In genomic region chr13:97468331-97468730, GRCh38 we compare ENCODE assay signal across 19 cellular contexts. TPM values are rescaled to one million over a fixed set of nuclear protein-coding genes. Genes with fewer than 3 reads are reported as not detected.
DNase-seq lines count a peak whose midpoint lies in the region; ATAC-seq and TF ChIP-seq lines count a peak whose summit lies in the region.
"Had no signal": no experiment of that assay in that cellular context is flagged by ENCODE, and none has a peak within 500 bp of the region (broad histone marks: within the 10 kb centered on the region; RNA-seq: fewer than 3 reads in every experiment).

No MANE protein-coding gene starts in this region.

- intact Hi-C loops in MCF 10A (cut with micrococcal nuclease) (no loop called here), breast epithelium (cut with DNase I; ENCODE audit: low total_unique reads) (no loop called here)

- peaks cover 7% of the 10 kb centered on the region for H3K36me3 Mint-ChIP-seq in MCF 10A (ENCODE audit: insufficient read depth, unreplicated experiment)
- no peaks in the 10 kb centered on the region for H3K36me3 Mint-ChIP-seq in natural killer cell treated with Interleukin-12 subunit alpha and Interleukin-12 subunit beta and Interleukin-15 and Interleukin-18, amount 100 ng/mL, for 72 hours
- peaks cover 17% of the 10 kb centered on the region for H3K36me3 Mint-ChIP-seq in activated T-cell treated with anti-CD3 and anti-CD28 coated beads, Interleukin-2, amount 50 U/mL, for 24 hours (ENCODE audit: low read depth)

- TF ChIP-seq POLR2A in breast epithelium (IDR thresholded peaks at IDR 0.05), result no peak

- POLR2A ChIA-PET in MCF 10A (lab: Yijun Ruan, JAX), result interaction anchor here (0.9 kb wide), 1 partner anchor 36 kb away, joined by 4 read pairs; no protein-coding TSS in a partner anchor

- no peaks in the 10 kb centered on the region for H3K9me3 Mint-ChIP-seq in MCF 10A (ENCODE audit: unreplicated experiment)
- no peaks in the 10 kb centered on the region for H3K9me3 Mint-ChIP-seq in natural killer cell treated with Interleukin-12 subunit alpha and Interleukin-12 subunit beta and Interleukin-15 and Interleukin-18, amount 100 ng/mL, for 72 hours
- no peaks in the 10 kb centered on the region for H3K9me3 Mint-ChIP-seq in activated T-cell treated with anti-CD3 and anti-CD28 coated beads, Interleukin-2, amount 50 U/mL, for 24 hours
- H3K9me3 Mint-ChIP-seq: activated naive CD8-positive, alpha-beta T cell treated with anti-CD3 and anti-CD28 coated beads for 36 hours; activated T-helper 17 cell treated with anti-CD3 and anti-CD28 coated beads, Interleukin-2, amount 50 U/mL, for 72 hours; neural progenitor cell had no signal

- H3K4me3 Mint-ChIP-seq in MCF 10A (ENCODE audit: unreplicated experiment), result no peak overlapping the region
- no peak overlapping the region for H3K4me3 Mint-ChIP-seq in natural killer cell treated with Interleukin-12 subunit alpha and Interleukin-12 subunit beta and Interleukin-15 and Interleukin-18, amount 100 ng/mL, for 72 hours
- H3K4me3 Mint-ChIP-seq in activated T-cell treated with anti-CD3 and anti-CD28 coated beads, Interleukin-2, amount 50 U/mL, for 24 hours, result no peak overlapping the region
- H3K4me3 Mint-ChIP-seq: activated naive CD8-positive, alpha-beta T cell treated with anti-CD3 and anti-CD28 coated beads for 36 hours; activated T-helper 17 cell treated with anti-CD3 and anti-CD28 coated beads, Interleukin-2, amount 50 U/mL, for 72 hours; neural progenitor cell had no signal

- no TSS peak for BruUV-seq in MCF 10A (replicated peaks; lab: Mats Ljungman, UMichigan)

- no peak for ATAC-seq in natural killer cell treated with Interleukin-12 subunit alpha and Interleukin-12 subunit beta and Interleukin-15 and Interleukin-18, amount 100 ng/mL, for 72 hours
- no peak for ATAC-seq in HG03439 (IDR thresholded peaks at IDR 0.05; ENCODE audit: unreplicated experiment)
- ATAC-seq: activated T-helper 17 cell treated with anti-CD3 and anti-CD28 coated beads, Interleukin-2, amount 50 U/mL, for 72 hours; heart left ventricle; psoas muscle had no signal

- no peaks in the 10 kb centered on the region for H3K4me1 Mint-ChIP-seq in MCF 10A (ENCODE audit: insufficient read depth, unreplicated experiment)
- no peaks in the 10 kb centered on the region for H3K4me1 Mint-ChIP-seq in natural killer cell treated with Interleukin-12 subunit alpha and Interleukin-12 subunit beta and Interleukin-15 and Interleukin-18, amount 100 ng/mL, for 72 hours (ENCODE audit: low read depth in 2 of 2)
- H3K4me1 Mint-ChIP-seq in activated T-cell treated with anti-CD3 and anti-CD28 coated beads, Interleukin-2, amount 50 U/mL, for 24 hours (ENCODE audit: low read depth), result no peaks in the 10 kb centered on the region
- H3K4me1 Mint-ChIP-seq: activated T-helper 17 cell treated with anti-CD3 and anti-CD28 coated beads, Interleukin-2, amount 50 U/mL, for 72 hours; neural progenitor cell had no signal

- CTCF ChIA-PET in MCF 10A (lab: Yijun Ruan, JAX), result interaction anchor here (1.2 to 1.3 kb wide), 2 partner anchors 15 to 35 kb away, joined by 4 read pairs; partner anchors contain the start of gene RAP2A

- DNase-seq in MCF 10A (ENCODE audit: unreplicated experiment) (peak; percentile 42), breast epithelium (ENCODE audit: low spot score in 2 of 2) (no peak), cardiac fibroblast (ENCODE audit: low read depth in 2 of 2) (peak; percentile 65 to 91), globus pallidus (ENCODE audit: low spot score) (peak; percentile 73), superior temporal gyrus (ENCODE audit: extremely low spot score) (peak; percentile 79)
- DNase-seq in natural killer cell treated with Interleukin-12 subunit alpha and Interleukin-12 subunit beta and Interleukin-15 and Interleukin-18, amount 100 ng/mL, for 72 hours (ENCODE audit: low spot score), result no peak
- DNase-seq in activated T-cell treated with anti-CD3 and anti-CD28 coated beads, Interleukin-2, amount 50 U/mL, for 24 hours, result no peak
- DNase-seq: activated CD4-positive, alpha-beta T cell treated with anti-CD3 and anti-CD28 coated beads for 48 hours; activated naive CD8-positive, alpha-beta T cell treated with anti-CD3 and anti-CD28 coated beads for 36 hours; heart left ventricle; left ventricle myocardium inferior; NCI-H1436 treated with DMSO at 0.1 percent for 48 hours; psoas muscle; SHP77 treated with DMSO at 0.1 percent for 48 hours had no signal

- no peaks in the 10 kb centered on the region for H3K4me1 ChIP-seq in breast epithelium
- H3K4me1 ChIP-seq: neural progenitor cell, psoas muscle had no signal

- no peak overlapping the region for H3K4me3 ChIP-seq in breast epithelium
- no peak overlapping the region for H3K4me3 ChIP-seq in cardiac fibroblast (replicated peaks in 1 of 2; ENCODE audit: low read depth in 2 of 2, low read length in 2 of 2)
- H3K4me3 ChIP-seq: cardiac muscle cell, heart left ventricle, left ventricle myocardium inferior, neural progenitor cell, psoas muscle had no signal

- H3K27me3 ChIP-seq in breast epithelium, result no peaks in the 10 kb centered on the region
- H3K27me3 ChIP-seq: cardiac muscle cell, heart left ventricle, neural progenitor cell had no signal

- no peak for TF ChIP-seq CTCF in MCF 10A (IDR thresholded peaks at IDR 0.05; ENCODE audit: unreplicated experiment)
- TF ChIP-seq CTCF in breast epithelium (IDR thresholded peaks at IDR 0.05), result no peak
- no peak for TF ChIP-seq CTCF in cardiac fibroblast (IDR thresholded peaks at IDR 0.05; ENCODE audit: low read depth, low read length)

- H3K27ac Mint-ChIP-seq in MCF 10A (ENCODE audit: low read depth, unreplicated experiment), result no peak overlapping the region
- H3K27ac Mint-ChIP-seq in natural killer cell treated with Interleukin-12 subunit alpha and Interleukin-12 subunit beta and Interleukin-15 and Interleukin-18, amount 100 ng/mL, for 72 hours, result no peak overlapping the region
- no peak overlapping the region for H3K27ac Mint-ChIP-seq in activated T-cell treated with anti-CD3 and anti-CD28 coated beads, Interleukin-2, amount 50 U/mL, for 24 hours
- H3K27ac Mint-ChIP-seq: activated naive CD8-positive, alpha-beta T cell treated with anti-CD3 and anti-CD28 coated beads for 36 hours; activated T-helper 17 cell treated with anti-CD3 and anti-CD28 coated beads, Interleukin-2, amount 50 U/mL, for 72 hours; neural progenitor cell had no signal

- no peaks in the 10 kb centered on the region for H3K36me3 ChIP-seq in breast epithelium

- no peaks in the 10 kb centered on the region for H3K27me3 Mint-ChIP-seq in MCF 10A (ENCODE audit: insufficient read depth, unreplicated experiment)
- no peaks in the 10 kb centered on the region for H3K27me3 Mint-ChIP-seq in natural killer cell treated with Interleukin-12 subunit alpha and Interleukin-12 subunit beta and Interleukin-15 and Interleukin-18, amount 100 ng/mL, for 72 hours
- no peaks in the 10 kb centered on the region for H3K27me3 Mint-ChIP-seq in activated T-cell treated with anti-CD3 and anti-CD28 coated beads, Interleukin-2, amount 50 U/mL, for 24 hours
- H3K27me3 Mint-ChIP-seq: activated naive CD8-positive, alpha-beta T cell treated with anti-CD3 and anti-CD28 coated beads for 36 hours; activated T-helper 17 cell treated with anti-CD3 and anti-CD28 coated beads, Interleukin-2, amount 50 U/mL, for 72 hours had no signal

- H3K9me3 ChIP-seq in breast epithelium, result no peaks in the 10 kb centered on the region
- H3K9me3 ChIP-seq: heart left ventricle, left ventricle myocardium inferior, psoas muscle had no signal

- H3K27ac ChIP-seq in breast epithelium, result no peak overlapping the region
- H3K27ac ChIP-seq: C4-2B, cardiac muscle cell, heart left ventricle, left ventricle myocardium inferior, neural progenitor cell, psoas muscle had no signal

RNA-seq across cellular contexts. Expression of gene RAP2A, which starts 34.4 kb away (rescaled TPM):
- 33.4 and 34.3 TPM in 2 replicates for total RNA-seq in MCF 10A (2022)
- total RNA-seq in breast epithelium, result 10 to 100 TPM; 19.0 to 32.8 (median 20.0) TPM
- 10 to 100 TPM; 22.1 to 34.6 TPM for total RNA-seq in natural killer cell treated with Interleukin-12 subunit alpha and Interleukin-12 subunit beta and Interleukin-15 and Interleukin-18, amount 100 ng/mL, for 72 hours

Comparison
In these comparisons a context has a peak if more than half of its experiments do, and no peak if none do; other contexts are left out.
1. DNase-seq: peak in MCF 10A (single experiment), cardiac fibroblast (2 of 2), globus pallidus (single experiment) and superior temporal gyrus (single experiment); none in breast epithelium (0 of 2), natural killer cell treated with Interleukin-12 subunit alpha and Interleukin-12 subunit beta and Interleukin-15 and Interleukin-18, amount 100 ng/mL, for 72 hours (single experiment) and activated T-cell treated with anti-CD3 and anti-CD28 coated beads, Interleukin-2, amount 50 U/mL, for 24 hours (single experiment).